In genomic region chr2:10305254-10305635, GRCh38 we compare ENCODE assay signal across 8 cellular contexts. TPM values are rescaled to one million over a fixed set of nuclear protein-coding genes. Genes with fewer than 3 reads are reported as not detected.
DNase-seq lines count a peak whose midpoint lies in the region; ATAC-seq and TF ChIP-seq lines count a peak whose summit lies in the region.

No MANE protein-coding gene starts in this region.

- H3K27ac Mint-ChIP-seq in activated naive CD4-positive, alpha-beta T cell treated with anti-CD3 and anti-CD28 coated beads for 36 hours = peak overlapping the region; percentile 48

- no peak for ATAC-seq in HG02885 (IDR thresholded peaks at IDR 0.05; ENCODE audit: poor library complexity, unreplicated experiment)

- peaks cover 2% of the 10 kb centered on the region for H3K36me3 Mint-ChIP-seq in activated naive CD4-positive, alpha-beta T cell treated with anti-CD3 and anti-CD28 coated beads for 36 hours (ENCODE audit: low read depth)

- intact Hi-C loops in activated naive CD4-positive, alpha-beta T cell treated with anti-CD3 and anti-CD28 coated beads for 36 hours (cut with micrococcal nuclease) = loop anchor here (1.0 to 10.0 kb wide), 6 partner anchors 26 to 750 kb away; partner anchors contain the start of gene ADAM17

- DNase-seq in AG10803 (ENCODE audit: low read depth) = peak; percentile 56
- peak; percentile 84 for DNase-seq in M059J (ENCODE audit: low read depth)
- peak; percentile 81 for DNase-seq in activated naive CD4-positive, alpha-beta T cell treated with anti-CD3 and anti-CD28 coated beads for 36 hours
- DNase-seq in lung microvascular endothelial cell (ENCODE audit: low read depth in 2 of 2) = peak; percentile 34 to 75
- no peak for DNase-seq in CD1c-positive myeloid dendritic cell (ENCODE audit: extremely low spot score)
- no peak for DNase-seq in NCI-H2107 treated with DMSO at 0.1 percent for 48 hours (lab: John Stamatoyannopoulos, UW; ENCODE audit: unreplicated experiment)
- no peak for DNase-seq in GOT3 (lab: John Stamatoyannopoulos, UW)

- peak overlapping the region; percentile 99 for H3K4me3 Mint-ChIP-seq in activated naive CD4-positive, alpha-beta T cell treated with anti-CD3 and anti-CD28 coated beads for 36 hours

- CTCF ChIA-PET in activated naive CD4-positive, alpha-beta T cell treated with anti-CD3 and anti-CD28 coated beads for 36 hours (lab: Charles Lee) = interaction anchor here (0.7 to 11.4 kb wide), 10 partner anchors 14 to 270 kb away, joined by 3 to 125 read pairs (median 4); no protein-coding TSS in a partner anchor

- H3K27me3 Mint-ChIP-seq in activated naive CD4-positive, alpha-beta T cell treated with anti-CD3 and anti-CD28 coated beads for 36 hours (ENCODE audit: low read depth) = no peaks in the 10 kb centered on the region

- H3K9me3 Mint-ChIP-seq in activated naive CD4-positive, alpha-beta T cell treated with anti-CD3 and anti-CD28 coated beads for 36 hours = no peaks in the 10 kb centered on the region

- H3K4me1 Mint-ChIP-seq in activated naive CD4-positive, alpha-beta T cell treated with anti-CD3 and anti-CD28 coated beads for 36 hours (ENCODE audit: low read depth) = peaks cover 67% of the 10 kb centered on the region

- TF ChIP-seq CTCF in AG10803 (conservative IDR thresholded peaks at IDR 0.05; ENCODE audit: low read length) = no peak

- H3K4me3 ChIP-seq in AG10803 (ENCODE audit: low read length) = peak overlapping the region; percentile 80

RNA-seq across cellular contexts. Expression of gene HPCAL1, which starts 2.5 kb away (rescaled TPM):
- 250 and 267 TPM in 2 replicates for total RNA-seq in M059J (2014; rRNA removed; shearing (Covaris generic))
- 10 to 100 TPM; 71.4 to 73.8 TPM for total RNA-seq in activated naive CD4-positive, alpha-beta T cell treated with anti-CD3 and anti-CD28 coated beads for 36 hours
- total RNA-seq in lung microvascular endothelial cell = 33.7 and 33.8 TPM in 2 replicates

Comparison
In these comparisons a context has a peak if more than half of its experiments do, and no peak if none do; other contexts are left out.
1. DNase-seq: peak in AG10803 (single experiment), M059J (single experiment), activated naive CD4-positive, alpha-beta T cell treated with anti-CD3 and anti-CD28 coated beads for 36 hours (single experiment) and lung microvascular endothelial cell (2 of 2); none in CD1c-positive myeloid dendritic cell (single experiment), NCI-H2107 treated with DMSO at 0.1 percent for 48 hours (single experiment) and GOT3 (single experiment).